ENCODE assay signal across 1 cellular context in the genomic region with DNA sequence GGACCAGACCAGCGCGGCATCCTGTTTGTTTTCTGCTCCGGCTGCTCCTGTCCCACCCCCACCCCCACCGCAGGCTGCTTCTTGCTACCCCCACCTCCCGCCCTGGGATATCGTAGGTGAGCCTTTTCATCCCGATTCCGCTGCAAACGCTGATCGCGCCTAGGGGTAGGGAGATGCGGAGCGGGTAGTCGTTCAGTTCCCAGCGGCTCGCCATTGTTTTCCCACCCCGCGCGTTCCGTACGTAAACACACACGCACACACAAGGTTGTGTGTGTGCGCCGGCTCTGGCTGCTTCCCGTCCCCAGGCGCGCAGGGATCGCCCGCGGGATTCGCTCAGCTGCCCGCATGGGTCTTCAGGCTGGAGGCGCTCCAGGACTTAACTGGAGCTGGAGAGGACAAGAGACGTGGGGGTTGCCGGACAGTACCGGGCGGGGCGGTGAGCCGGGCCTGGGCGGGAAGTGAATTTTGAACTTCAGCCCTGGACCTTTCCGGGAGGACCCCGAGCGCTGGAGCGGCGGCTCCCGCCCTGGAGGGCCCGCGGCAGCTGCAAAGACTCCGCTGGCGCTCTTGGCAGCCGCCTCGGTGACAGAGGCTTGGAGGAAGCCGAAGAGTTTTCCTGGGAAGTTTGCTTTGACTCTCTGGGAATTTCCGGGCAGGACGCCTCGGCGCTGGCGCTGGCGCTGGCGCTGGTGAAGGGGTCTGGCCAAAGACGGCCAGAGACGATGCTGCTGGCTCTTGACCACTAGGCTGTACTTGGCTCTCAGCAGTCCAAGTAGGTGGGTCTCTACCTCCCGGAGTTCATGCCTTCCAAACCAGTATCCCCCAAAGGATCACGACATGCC.
TF ChIP-seq lines count a peak whose summit lies in the region.

No MANE protein-coding gene starts in this region.

TF ChIP-seq in HepG2, 621 proteins besides CTCF, POLR2A, EP300 and RAD21 (continued from another document):
- no peak for TF ChIP-seq MED8 (CRISPR knock-in tag; IDR thresholded peaks at IDR 0.05; ENCODE audit: insufficient replicate concordance)
- peak; percentile 75; the same call in 1 of the 2 replicates for TF ChIP-seq ETV5 (CRISPR knock-in tag; IDR thresholded peaks at IDR 0.05; ENCODE audit: borderline replicate concordance)
- peak; percentile 95 for TF ChIP-seq HNF4A (CRISPR knock-in tag; IDR thresholded peaks at IDR 0.05)
- TF ChIP-seq, protein P1, sequence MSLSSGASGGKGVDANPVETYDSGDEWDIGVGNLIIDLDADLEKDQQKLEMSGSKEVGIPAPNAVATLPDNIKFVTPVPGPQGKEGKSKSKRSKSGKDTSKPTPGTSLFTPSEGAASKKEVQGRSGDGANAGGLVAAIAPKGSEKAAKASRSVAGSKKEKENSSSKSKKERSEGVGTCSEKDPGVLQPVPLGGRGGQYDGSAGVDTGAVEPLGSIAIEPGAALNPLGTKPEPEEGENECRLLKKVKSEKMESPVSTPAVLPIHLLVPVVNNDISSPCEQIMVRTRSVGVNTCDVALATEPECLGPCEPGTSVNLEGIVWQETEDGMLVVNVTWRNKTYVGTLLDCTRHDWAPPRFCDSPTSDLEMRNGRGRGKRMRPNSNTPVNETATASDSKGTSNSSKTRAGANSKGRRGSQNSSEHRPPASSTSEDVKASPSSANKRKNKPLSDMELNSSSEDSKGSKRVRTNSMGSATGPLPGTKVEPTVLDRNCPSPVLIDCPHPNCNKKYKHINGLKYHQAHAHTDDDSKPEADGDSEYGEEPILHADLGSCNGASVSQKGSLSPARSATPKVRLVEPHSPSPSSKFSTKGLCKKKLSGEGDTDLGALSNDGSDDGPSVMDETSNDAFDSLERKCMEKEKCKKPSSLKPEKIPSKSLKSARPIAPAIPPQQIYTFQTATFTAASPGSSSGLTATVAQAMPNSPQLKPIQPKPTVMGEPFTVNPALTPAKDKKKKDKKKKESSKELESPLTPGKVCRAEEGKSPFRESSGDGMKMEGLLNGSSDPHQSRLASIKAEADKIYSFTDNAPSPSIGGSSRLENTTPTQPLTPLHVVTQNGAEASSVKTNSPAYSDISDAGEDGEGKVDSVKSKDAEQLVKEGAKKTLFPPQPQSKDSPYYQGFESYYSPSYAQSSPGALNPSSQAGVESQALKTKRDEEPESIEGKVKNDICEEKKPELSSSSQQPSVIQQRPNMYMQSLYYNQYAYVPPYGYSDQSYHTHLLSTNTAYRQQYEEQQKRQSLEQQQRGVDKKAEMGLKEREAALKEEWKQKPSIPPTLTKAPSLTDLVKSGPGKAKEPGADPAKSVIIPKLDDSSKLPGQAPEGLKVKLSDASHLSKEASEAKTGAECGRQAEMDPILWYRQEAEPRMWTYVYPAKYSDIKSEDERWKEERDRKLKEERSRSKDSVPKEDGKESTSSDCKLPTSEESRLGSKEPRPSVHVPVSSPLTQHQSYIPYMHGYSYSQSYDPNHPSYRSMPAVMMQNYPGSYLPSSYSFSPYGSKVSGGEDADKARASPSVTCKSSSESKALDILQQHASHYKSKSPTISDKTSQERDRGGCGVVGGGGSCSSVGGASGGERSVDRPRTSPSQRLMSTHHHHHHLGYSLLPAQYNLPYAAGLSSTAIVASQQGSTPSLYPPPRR (CRISPR knock-in tag; IDR thresholded peaks at IDR 0.05; ENCODE audit: borderline replicate concordance), result peak; percentile 66; the same call in 1 of the 2 replicates
- peak; percentile 78 for TF ChIP-seq PITX1 (CRISPR knock-in tag; IDR thresholded peaks at IDR 0.05)
- 0 out of 2 replicates have a peak, but pooled peaks have one; percentile 33 for TF ChIP-seq MTF1 (CRISPR knock-in tag; IDR thresholded peaks at IDR 0.05)
- no peak for TF ChIP-seq SATB2 (CRISPR knock-in tag; IDR thresholded peaks at IDR 0.05)
- TF ChIP-seq NFKB2 (CRISPR knock-in tag; IDR thresholded peaks at IDR 0.05; ENCODE audit: borderline replicate concordance), result peak; percentile 56; the same call in 1 of the 2 replicates
- peak; percentile 82 to 91 for TF ChIP-seq HMGXB4 (CRISPR knock-in tag; IDR thresholded peaks at IDR 0.05; ENCODE audit: borderline replicate concordance in 1 of 2, low read depth in 1 of 2)
- peak; percentile 82 for TF ChIP-seq ZNF281 (CRISPR knock-in tag; IDR thresholded peaks at IDR 0.05; ENCODE audit: borderline replicate concordance)
- peak; percentile 73 for TF ChIP-seq FOXJ3 (CRISPR knock-in tag; IDR thresholded peaks at IDR 0.05; ENCODE audit: borderline replicate concordance)
- no peak for TF ChIP-seq ZFP82 (CRISPR knock-in tag; IDR thresholded peaks at IDR 0.05; ENCODE audit: borderline replicate concordance)
- no peak for TF ChIP-seq KLF13 (CRISPR knock-in tag; IDR thresholded peaks at IDR 0.05)
- TF ChIP-seq, protein P2, sequence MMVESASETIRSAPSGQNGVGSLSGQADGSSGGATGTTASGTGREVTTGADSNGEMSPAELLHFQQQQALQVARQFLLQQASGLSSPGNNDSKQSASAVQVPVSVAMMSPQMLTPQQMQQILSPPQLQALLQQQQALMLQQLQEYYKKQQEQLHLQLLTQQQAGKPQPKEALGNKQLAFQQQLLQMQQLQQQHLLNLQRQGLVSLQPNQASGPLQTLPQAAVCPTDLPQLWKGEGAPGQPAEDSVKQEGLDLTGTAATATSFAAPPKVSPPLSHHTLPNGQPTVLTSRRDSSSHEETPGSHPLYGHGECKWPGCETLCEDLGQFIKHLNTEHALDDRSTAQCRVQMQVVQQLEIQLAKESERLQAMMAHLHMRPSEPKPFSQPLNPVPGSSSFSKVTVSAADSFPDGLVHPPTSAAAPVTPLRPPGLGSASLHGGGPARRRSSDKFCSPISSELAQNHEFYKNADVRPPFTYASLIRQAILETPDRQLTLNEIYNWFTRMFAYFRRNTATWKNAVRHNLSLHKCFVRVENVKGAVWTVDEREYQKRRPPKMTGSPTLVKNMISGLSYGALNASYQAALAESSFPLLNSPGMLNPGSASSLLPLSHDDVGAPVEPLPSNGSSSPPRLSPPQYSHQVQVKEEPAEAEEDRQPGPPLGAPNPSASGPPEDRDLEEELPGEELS (CRISPR knock-in tag; IDR thresholded peaks at IDR 0.05), result peak; percentile 62
- peak; percentile 70; the same call in 1 of the 2 replicates for TF ChIP-seq ZMYM2 (CRISPR knock-in tag; IDR thresholded peaks at IDR 0.05)
- TF ChIP-seq ZNF136 (CRISPR knock-in tag; IDR thresholded peaks at IDR 0.05; ENCODE audit: low read depth), result 0 out of 2 replicates have a peak, but pooled peaks have one; percentile 41
- TF ChIP-seq, protein P3, sequence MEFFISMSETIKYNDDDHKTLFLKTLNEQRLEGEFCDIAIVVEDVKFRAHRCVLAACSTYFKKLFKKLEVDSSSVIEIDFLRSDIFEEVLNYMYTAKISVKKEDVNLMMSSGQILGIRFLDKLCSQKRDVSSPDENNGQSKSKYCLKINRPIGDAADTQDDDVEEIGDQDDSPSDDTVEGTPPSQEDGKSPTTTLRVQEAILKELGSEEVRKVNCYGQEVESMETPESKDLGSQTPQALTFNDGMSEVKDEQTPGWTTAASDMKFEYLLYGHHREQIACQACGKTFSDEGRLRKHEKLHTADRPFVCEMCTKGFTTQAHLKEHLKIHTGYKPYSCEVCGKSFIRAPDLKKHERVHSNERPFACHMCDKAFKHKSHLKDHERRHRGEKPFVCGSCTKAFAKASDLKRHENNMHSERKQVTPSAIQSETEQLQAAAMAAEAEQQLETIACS (CRISPR knock-in tag; IDR thresholded peaks at IDR 0.05), result peak; percentile 30
- peak; percentile 45; the same call in 1 of the 2 replicates for TF ChIP-seq NR2C2 (CRISPR knock-in tag; IDR thresholded peaks at IDR 0.05; ENCODE audit: borderline replicate concordance)
- 0 out of 2 replicates have a peak, but pooled peaks have one; percentile 13 for TF ChIP-seq REPIN1 (CRISPR knock-in tag; IDR thresholded peaks at IDR 0.05; ENCODE audit: borderline replicate concordance, low read depth)
- peak; percentile 95 for TF ChIP-seq PHF21A (CRISPR knock-in tag; IDR thresholded peaks at IDR 0.05)
- TF ChIP-seq PTBP1 (IDR thresholded peaks at IDR 0.05; ENCODE audit: low read depth, low read length, poor library complexity, severe bottlenecking), result no peak
- TF ChIP-seq, protein P4, sequence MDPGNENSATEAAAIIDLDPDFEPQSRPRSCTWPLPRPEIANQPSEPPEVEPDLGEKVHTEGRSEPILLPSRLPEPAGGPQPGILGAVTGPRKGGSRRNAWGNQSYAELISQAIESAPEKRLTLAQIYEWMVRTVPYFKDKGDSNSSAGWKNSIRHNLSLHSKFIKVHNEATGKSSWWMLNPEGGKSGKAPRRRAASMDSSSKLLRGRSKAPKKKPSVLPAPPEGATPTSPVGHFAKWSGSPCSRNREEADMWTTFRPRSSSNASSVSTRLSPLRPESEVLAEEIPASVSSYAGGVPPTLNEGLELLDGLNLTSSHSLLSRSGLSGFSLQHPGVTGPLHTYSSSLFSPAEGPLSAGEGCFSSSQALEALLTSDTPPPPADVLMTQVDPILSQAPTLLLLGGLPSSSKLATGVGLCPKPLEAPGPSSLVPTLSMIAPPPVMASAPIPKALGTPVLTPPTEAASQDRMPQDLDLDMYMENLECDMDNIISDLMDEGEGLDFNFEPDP (CRISPR knock-in tag; conservative IDR thresholded peaks at IDR 0.05), result 0 out of 2 replicates have a peak, but pooled peaks have one; percentile 19
- no peak for TF ChIP-seq PREB (CRISPR knock-in tag; IDR thresholded peaks at IDR 0.05)
- TF ChIP-seq USF2 (IDR thresholded peaks at IDR 0.05; ENCODE audit: low read depth, low read length), result no peak
- TF ChIP-seq USF2 (CRISPR knock-in tag; IDR thresholded peaks at IDR 0.05; ENCODE audit: borderline replicate concordance), result peak; percentile 26; the same call in 1 of the 2 replicates
TF ChIP-seq in HepG2: peak in this region for 204.
